ENCODE assay signal across 8 cellular contexts in the genomic region with DNA sequence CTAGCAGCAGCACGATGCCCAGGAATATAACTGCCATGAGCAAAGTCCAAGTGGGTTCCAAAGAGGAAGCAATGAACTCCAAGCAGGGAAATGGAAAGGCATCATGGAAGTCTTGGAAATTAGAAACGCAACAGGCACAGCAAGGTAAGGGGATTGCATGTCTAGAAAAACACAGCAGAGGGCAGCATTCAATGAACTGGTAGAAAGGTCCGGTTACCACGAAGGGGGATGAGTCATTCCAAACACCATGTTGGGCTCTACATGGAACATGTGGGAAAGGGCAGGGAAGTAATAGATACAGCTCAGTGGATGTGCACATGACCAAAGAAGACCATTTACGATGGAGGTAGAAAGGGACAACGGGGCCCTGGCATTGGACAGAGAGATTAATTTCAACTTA. TPM values are rescaled to one million over a fixed set of nuclear protein-coding genes. Genes with fewer than 3 reads are reported as not detected.
DNase-seq lines count a peak whose midpoint lies in the region; ATAC-seq and TF ChIP-seq lines count a peak whose summit lies in the region.

No MANE protein-coding gene starts in this region.

- H3K27me3 ChIP-seq in Caco-2 (replicated peaks; ENCODE audit: control insufficient read depth, insufficient read depth, low read length) = no peaks in the 10 kb centered on the region; the same call in 1 of the 2 replicates
- peaks cover 2% of the 10 kb centered on the region for H3K27me3 ChIP-seq in fibroblast of lung (ENCODE audit: control insufficient read depth, insufficient read depth, low read length)

- peaks cover 8% of the 10 kb centered on the region for H3K27me3 Mint-ChIP-seq in Caco-2 (ENCODE audit: insufficient read depth, unreplicated experiment)

- no peak overlapping the region for H3K27ac Mint-ChIP-seq in Caco-2 (ENCODE audit: unreplicated experiment)

- no peak overlapping the region for H2AFZ ChIP-seq in fibroblast of lung (ENCODE audit: low read length)

- H3K4me3 Mint-ChIP-seq in Caco-2 (ENCODE audit: unreplicated experiment) = no peak overlapping the region

- ATAC-seq in HG02588 (IDR thresholded peaks at IDR 0.05; ENCODE audit: unreplicated experiment) (no peak), GM21576 (IDR thresholded peaks at IDR 0.05; ENCODE audit: unreplicated experiment) (no peak)

- no peak overlapping the region for H3K4me3 ChIP-seq in Caco-2 (ENCODE audit: low read depth, low read length)
- H3K4me3 ChIP-seq in HEK293 (ENCODE audit: low read depth, low read length) = no peak overlapping the region
- no peak overlapping the region for H3K4me3 ChIP-seq in fibroblast of lung (replicated peaks in 1 of 4; ENCODE audit: control extremely low read depth in 1 of 4, insufficient read depth in 1 of 4, low read depth in 3 of 4, low read length in 4 of 4)

- no peak overlapping the region for H3K4me2 ChIP-seq in fibroblast of lung (ENCODE audit: extremely low read depth, insufficient read depth, low read length)

- CTCF ChIA-PET in Caco-2 (lab: Charles Lee) = no interaction called here
- CTCF ChIA-PET in HEK293 (lab: Yijun Ruan, JAX) = interaction anchor here (0.5 to 11.2 kb wide), 18 partner anchors 11 to 495 kb away, joined by 3 to 184 read pairs (median 4); no protein-coding TSS in a partner anchor

- H3K9me3 Mint-ChIP-seq in Caco-2 (ENCODE audit: unreplicated experiment) = no peaks in the 10 kb centered on the region

- no peaks in the 10 kb centered on the region for H3K79me2 ChIP-seq in fibroblast of lung (ENCODE audit: control insufficient read depth, insufficient read depth, low read length)

- intact Hi-C loops in Caco-2 (cut with micrococcal nuclease; ENCODE audit: unreplicated experiment) = loop anchor here (1.0 to 10.0 kb wide), 2 partner anchors 185 to 506 kb away; no protein-coding TSS in a partner anchor

- H3K4me1 ChIP-seq in Caco-2 = no peaks in the 10 kb centered on the region
- no peaks in the 10 kb centered on the region for H3K4me1 ChIP-seq in HEK293 (ENCODE audit: control insufficient read depth, insufficient read depth, low read length)
- H3K4me1 ChIP-seq in fibroblast of lung (ENCODE audit: control insufficient read depth, extremely low read depth, insufficient read depth, low read length) = no peaks in the 10 kb centered on the region

- no peak overlapping the region for H3K9ac ChIP-seq in fibroblast of lung (ENCODE audit: insufficient read depth, low read length)

- no peaks in the 10 kb centered on the region for H3K36me3 Mint-ChIP-seq in Caco-2 (ENCODE audit: insufficient read depth, unreplicated experiment)

- H4K20me1 ChIP-seq in fibroblast of lung (ENCODE audit: control insufficient read depth, extremely low read depth, insufficient read depth, low read length) = no peaks in the 10 kb centered on the region

- POLR2A ChIA-PET in Caco-2 (lab: Charles Lee) (no interaction called here), HEK293 (lab: Yijun Ruan, JAX) (no interaction called here)

- H3K36me3 ChIP-seq in Caco-2 (ENCODE audit: control insufficient read depth, insufficient read depth, low read length) (no peaks in the 10 kb centered on the region), HEK293 (ENCODE audit: control insufficient read depth in 2 of 2, insufficient read depth in 1 of 2, low read length in 2 of 2) (no peaks in the 10 kb centered on the region), fibroblast of lung (ENCODE audit: control insufficient read depth, insufficient read depth, low read length) (no peaks in the 10 kb centered on the region)

- H3K4me1 Mint-ChIP-seq in Caco-2 (ENCODE audit: low read depth, unreplicated experiment) = no peaks in the 10 kb centered on the region

- TF ChIP-seq CTCF in Caco-2 (IDR thresholded peaks at IDR 0.05; ENCODE audit: insufficient read depth in 1 of 2, low read depth in 1 of 2, low read length in 1 of 2, severe bottlenecking in 1 of 2, unreplicated experiment in 1 of 2) (peak; percentile 29 to 55), HEK293 (tag by site-specific recombination; IDR thresholded peaks at IDR 0.05) (peak; percentile 54), fibroblast of lung (conservative IDR thresholded peaks at IDR 0.05 in 1 of 2, IDR thresholded peaks at IDR 0.05 in 1 of 2; ENCODE audit: low read depth in 1 of 2, low read length in 2 of 2) (peak; percentile 22 to 25)

- H3K27ac ChIP-seq in HEK293 (ENCODE audit: extremely low read depth, low read depth, low read length) (no peak overlapping the region), fibroblast of lung (ENCODE audit: insufficient read depth, low read length) (no peak overlapping the region)

- DNase-seq in Caco-2 = peak; percentile 44 to 48
- DNase-seq in NCI-H748 treated with DMSO at 0.1 percent for 48 hours (lab: John Stamatoyannopoulos, UW) = peak; percentile 69
- peak; percentile 6 to 26 for DNase-seq in fibroblast of lung (ENCODE audit: low read depth in 2 of 2)
- DNase-seq in renal cortical epithelial cell (ENCODE audit: low read depth) = peak; percentile 40
- DNase-seq in activated effector memory CD4-positive, alpha-beta T cell treated with Interleukin-2 at 50 U/mL for 16 hours = no peak

- BruUV-seq in Caco-2 (replicated peaks; lab: Mats Ljungman, UMichigan) = no TSS peak

- no peaks in the 10 kb centered on the region for H3K9me3 ChIP-seq in Caco-2
- H3K9me3 ChIP-seq in HEK293 (ENCODE audit: control insufficient read depth, insufficient read depth, low read depth, low read length) = no peaks in the 10 kb centered on the region
- no peaks in the 10 kb centered on the region for H3K9me3 ChIP-seq in fibroblast of lung (ENCODE audit: control insufficient read depth, insufficient read depth, low read depth, low read length)

TF ChIP-seq in HEK293, 187 proteins besides CTCF, POLR2A, EP300 and RAD21 (continues in another document):
- no peak for TF ChIP-seq ZFP3 (tag by site-specific recombination; IDR thresholded peaks at IDR 0.05; ENCODE audit: low read depth)
- no peak for TF ChIP-seq ZNF670 (tag by site-specific recombination; IDR thresholded peaks at IDR 0.05; ENCODE audit: low read depth)
- TF ChIP-seq PRDM1 (tag by site-specific recombination; IDR thresholded peaks at IDR 0.05) = peak; percentile 57
- TF ChIP-seq, protein P1, sequence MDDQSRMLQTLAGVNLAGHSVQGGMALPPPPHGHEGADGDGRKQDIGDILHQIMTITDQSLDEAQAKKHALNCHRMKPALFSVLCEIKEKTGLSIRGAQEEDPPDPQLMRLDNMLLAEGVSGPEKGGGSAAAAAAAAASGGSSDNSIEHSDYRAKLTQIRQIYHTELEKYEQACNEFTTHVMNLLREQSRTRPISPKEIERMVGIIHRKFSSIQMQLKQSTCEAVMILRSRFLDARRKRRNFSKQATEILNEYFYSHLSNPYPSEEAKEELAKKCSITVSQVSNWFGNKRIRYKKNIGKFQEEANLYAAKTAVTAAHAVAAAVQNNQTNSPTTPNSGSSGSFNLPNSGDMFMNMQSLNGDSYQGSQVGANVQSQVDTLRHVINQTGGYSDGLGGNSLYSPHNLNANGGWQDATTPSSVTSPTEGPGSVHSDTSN (CRISPR knock-in tag; IDR thresholded peaks at IDR 0.05) = no peak
- peak; percentile 82 for TF ChIP-seq ZNF2 (tag by site-specific recombination; IDR thresholded peaks at IDR 0.05)
- no peak for TF ChIP-seq ZNF600 (tag by site-specific recombination; IDR thresholded peaks at IDR 0.05)
- TF ChIP-seq, protein P2, sequence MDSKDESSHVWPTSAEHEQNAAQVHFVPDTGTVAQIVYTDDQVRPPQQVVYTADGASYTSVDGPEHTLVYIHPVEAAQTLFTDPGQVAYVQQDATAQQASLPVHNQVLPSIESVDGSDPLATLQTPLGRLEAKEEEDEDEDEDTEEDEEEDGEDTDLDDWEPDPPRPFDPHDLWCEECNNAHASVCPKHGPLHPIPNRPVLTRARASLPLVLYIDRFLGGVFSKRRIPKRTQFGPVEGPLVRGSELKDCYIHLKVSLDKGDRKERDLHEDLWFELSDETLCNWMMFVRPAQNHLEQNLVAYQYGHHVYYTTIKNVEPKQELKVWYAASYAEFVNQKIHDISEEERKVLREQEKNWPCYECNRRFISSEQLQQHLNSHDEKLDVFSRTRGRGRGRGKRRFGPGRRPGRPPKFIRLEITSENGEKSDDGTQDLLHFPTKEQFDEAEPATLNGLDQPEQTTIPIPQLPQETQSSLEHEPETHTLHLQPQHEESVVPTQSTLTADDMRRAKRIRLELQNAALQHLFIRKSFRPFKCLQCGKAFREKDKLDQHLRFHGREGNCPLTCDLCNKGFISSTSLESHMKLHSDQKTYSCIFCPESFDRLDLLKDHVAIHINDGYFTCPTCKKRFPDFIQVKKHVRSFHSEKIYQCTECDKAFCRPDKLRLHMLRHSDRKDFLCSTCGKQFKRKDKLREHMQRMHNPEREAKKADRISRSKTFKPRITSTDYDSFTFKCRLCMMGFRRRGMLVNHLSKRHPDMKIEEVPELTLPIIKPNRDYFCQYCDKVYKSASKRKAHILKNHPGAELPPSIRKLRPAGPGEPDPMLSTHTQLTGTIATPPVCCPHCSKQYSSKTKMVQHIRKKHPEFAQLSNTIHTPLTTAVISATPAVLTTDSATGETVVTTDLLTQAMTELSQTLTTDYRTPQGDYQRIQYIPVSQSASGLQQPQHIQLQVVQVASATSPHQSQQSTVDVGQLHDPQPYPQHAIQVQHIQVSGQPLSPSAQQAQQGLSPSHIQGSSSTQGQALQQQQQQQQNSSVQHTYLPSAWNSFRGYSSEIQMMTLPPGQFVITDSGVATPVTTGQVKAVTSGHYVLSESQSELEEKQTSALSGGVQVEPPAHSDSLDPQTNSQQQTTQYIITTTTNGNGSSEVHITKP (tag by site-specific recombination; IDR thresholded peaks at IDR 0.05) = peak; percentile 44; the same call in 1 of the 2 replicates
- TF ChIP-seq ZNF521 (tag by site-specific recombination; IDR thresholded peaks at IDR 0.05) = no peak
- TF ChIP-seq ZNF311 (tag by site-specific recombination; IDR thresholded peaks at IDR 0.05; ENCODE audit: borderline replicate concordance) = no peak
- no peak for TF ChIP-seq ZNF707 (tag by site-specific recombination; IDR thresholded peaks at IDR 0.05)
- TF ChIP-seq ZNF211 (tag by site-specific recombination; IDR thresholded peaks at IDR 0.05; ENCODE audit: low read depth) = no peak
- no peak for TF ChIP-seq YY1 (tag by site-specific recombination; IDR thresholded peaks at IDR 0.05)
- no peak for TF ChIP-seq ZBTB8A (tag by site-specific recombination; IDR thresholded peaks at IDR 0.05)

RNA-seq across cellular contexts. Expression of a gene that starts 36.4 kb away (rescaled TPM):
- not detected in 2 replicates for total RNA-seq in Caco-2 (2022)
- total RNA-seq in fibroblast of lung = under 0.01 and 0.26 TPM in 2 replicates
- 0.31 TPM in 1 of 2 replicates, not detected in the other for polyA plus RNA-seq in fibroblast of lung
- polyA plus RNA-seq in fibroblast of lung (2012) = 0.13 TPM in 1 of 2 replicates, not detected in the other
- polyA minus RNA-seq in fibroblast of lung (ENCODE audit: low replicate concordance) = not detected in 2 replicates
- total RNA-seq in renal cortical epithelial cell = not detected in 2 replicates

RNA-seq across cellular contexts. Expression of a gene that starts 52.0 kb away (rescaled TPM):
- total RNA-seq in Caco-2 (2022) (not detected in 2 replicates), fibroblast of lung (not detected in 2 replicates), renal cortical epithelial cell (not detected in 2 replicates)
- polyA plus RNA-seq in fibroblast of lung = not detected in 2 replicates
- polyA plus RNA-seq in fibroblast of lung (2012) = not detected in 2 replicates
- polyA minus RNA-seq in fibroblast of lung (ENCODE audit: low replicate concordance) = not detected in 2 replicates
